In the genomic region with DNA sequence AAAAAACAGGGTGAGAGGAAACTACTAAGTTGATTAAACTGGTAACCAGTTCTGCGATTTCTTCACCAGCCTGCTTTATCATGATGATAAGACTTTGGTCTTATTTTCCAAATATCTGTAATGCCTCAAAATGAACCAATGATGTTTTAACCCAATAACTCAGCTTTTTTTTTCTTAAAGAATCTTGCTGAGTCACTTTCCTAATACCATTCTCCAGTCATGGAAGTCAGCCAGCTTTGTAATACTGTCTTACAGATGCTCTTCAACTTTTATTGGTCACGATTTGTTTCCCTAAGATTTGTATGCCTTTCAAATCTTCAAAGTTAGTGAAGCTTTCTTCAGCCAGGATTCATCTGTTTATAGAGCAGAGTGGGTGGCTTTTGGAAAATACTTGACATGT, we compare ENCODE assay signal across 14 cellular contexts.
A peak's percentile ranks its signal among the peaks of the same experiment; 100 is the strongest.
DNase-seq lines count a peak whose midpoint lies in the region; ATAC-seq and TF ChIP-seq lines count a peak whose summit lies in the region.
"Had no signal": no experiment of that assay in that cellular context is flagged by ENCODE, and none has a peak within 500 bp of the region (broad histone marks: within the 10 kb centered on the region; RNA-seq: fewer than 3 reads in every experiment).

No MANE protein-coding gene starts in this region.

- TF ChIP-seq CTCF in fibroblast of mammary gland (conservative IDR thresholded peaks at IDR 0.05; ENCODE audit: control insufficient read depth, insufficient read depth, low read depth, low read length): no peak

- ATAC-seq in SK-N-SH treated with all-trans-retinoic acid at 6 μM for 48 hours (peak; percentile 56; the same call in 2 of the 3 replicates), GM21515 (IDR thresholded peaks at IDR 0.05; ENCODE audit: unreplicated experiment) (no peak)

- H3K4me3 ChIP-seq in fibroblast of mammary gland (ENCODE audit: control insufficient read depth, low read depth, low read length) (no peak overlapping the region), skeletal muscle cell (ENCODE audit: low read depth, low read length) (no peak overlapping the region)

- DNase-seq in ELR (ENCODE audit: low read depth) (peak; percentile 77), fibroblast of mammary gland (ENCODE audit: low read depth) (peak; percentile 94), skeletal muscle cell (ENCODE audit: low read depth) (peak; percentile 79), DMS 273 (lab: John Stamatoyannopoulos, UW; ENCODE audit: unreplicated experiment) (no peak), SHP77 (lab: John Stamatoyannopoulos, UW) (no peak)
- DNase-seq: activated B cell treated with CpG ODN at 0.5 μM for 24 hours, activated T-cell treated with anti-CD3 and anti-CD28 coated beads for 4 hours, anterior cingulate cortex, DMS53, NCI-H1417 treated with DMSO at 0.1 percent for 48 hours, NCI-H774, retina had no signal

TF ChIP-seq in SK-N-SH treated with all-trans-retinoic acid at 6 μM for 48 hours, 23 proteins besides CTCF, POLR2A, EP300 and RAD21:
- TF ChIP-seq ZFP30 (CRISPR knock-in tag; IDR thresholded peaks at IDR 0.05): no peak
- TF ChIP-seq ISL1 (CRISPR knock-in tag; IDR thresholded peaks at IDR 0.05): 0 out of 2 replicates have a peak, but pooled peaks have one; percentile 23
- no peak for TF ChIP-seq OSR1 (CRISPR knock-in tag; IDR thresholded peaks at IDR 0.05)
- TF ChIP-seq, protein P1, sequence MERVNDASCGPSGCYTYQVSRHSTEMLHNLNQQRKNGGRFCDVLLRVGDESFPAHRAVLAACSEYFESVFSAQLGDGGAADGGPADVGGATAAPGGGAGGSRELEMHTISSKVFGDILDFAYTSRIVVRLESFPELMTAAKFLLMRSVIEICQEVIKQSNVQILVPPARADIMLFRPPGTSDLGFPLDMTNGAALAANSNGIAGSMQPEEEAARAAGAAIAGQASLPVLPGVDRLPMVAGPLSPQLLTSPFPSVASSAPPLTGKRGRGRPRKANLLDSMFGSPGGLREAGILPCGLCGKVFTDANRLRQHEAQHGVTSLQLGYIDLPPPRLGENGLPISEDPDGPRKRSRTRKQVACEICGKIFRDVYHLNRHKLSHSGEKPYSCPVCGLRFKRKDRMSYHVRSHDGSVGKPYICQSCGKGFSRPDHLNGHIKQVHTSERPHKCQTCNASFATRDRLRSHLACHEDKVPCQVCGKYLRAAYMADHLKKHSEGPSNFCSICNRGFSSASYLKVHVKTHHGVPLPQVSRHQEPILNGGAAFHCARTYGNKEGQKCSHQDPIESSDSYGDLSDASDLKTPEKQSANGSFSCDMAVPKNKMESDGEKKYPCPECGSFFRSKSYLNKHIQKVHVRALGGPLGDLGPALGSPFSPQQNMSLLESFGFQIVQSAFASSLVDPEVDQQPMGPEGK (CRISPR knock-in tag; IDR thresholded peaks at IDR 0.05; ENCODE audit: borderline replicate concordance): no peak
- no peak for TF ChIP-seq TOX (CRISPR knock-in tag; IDR thresholded peaks at IDR 0.05; ENCODE audit: borderline replicate concordance)
- TF ChIP-seq ESRRG (CRISPR knock-in tag; IDR thresholded peaks at IDR 0.05): no peak

Comparison
In these comparisons a context has a peak if more than half of its experiments do, and no peak if none do; other contexts are left out.
1. DNase-seq: peak in ELR (single experiment), fibroblast of mammary gland (single experiment) and skeletal muscle cell (single experiment); none in DMS 273 (single experiment) and SHP77 (0 of 2).